In the genomic region with DNA sequence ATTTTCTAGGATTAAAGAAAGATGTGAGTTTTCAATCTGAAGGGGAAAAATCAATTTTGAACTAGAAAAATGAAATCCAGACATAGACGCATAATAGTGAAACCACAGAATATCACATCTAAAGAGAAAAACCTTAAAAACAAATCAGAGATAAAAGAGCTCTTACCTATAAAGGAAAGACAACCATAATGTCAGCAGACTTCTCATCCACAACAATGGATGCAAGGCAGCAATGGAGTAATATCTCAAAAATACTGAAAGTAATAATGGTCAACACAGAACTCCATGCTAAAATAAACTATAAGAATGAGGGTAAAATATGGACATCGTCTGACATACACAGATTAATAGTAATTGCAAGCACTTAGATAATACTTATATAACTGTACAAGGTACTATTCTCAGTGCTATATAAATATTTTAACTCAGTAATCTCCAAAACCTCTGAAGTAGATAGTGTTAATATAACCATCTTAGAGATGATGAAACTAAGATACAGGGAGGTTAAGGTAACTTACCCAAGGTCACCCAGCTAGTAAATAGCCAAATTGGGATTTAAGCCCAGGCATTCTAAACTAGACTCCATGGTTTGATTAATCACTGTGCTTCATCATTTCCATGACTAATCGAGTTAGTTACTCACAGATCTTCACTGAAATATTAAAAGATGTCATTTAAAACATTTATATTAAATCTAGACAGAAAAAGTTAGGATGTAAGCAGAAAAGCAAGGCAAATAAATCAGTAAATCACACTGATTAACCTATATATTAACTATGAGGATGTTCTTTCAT, we compare ENCODE assay signal across 15 cellular contexts.
DNase-seq lines count a peak whose midpoint lies in the region; ATAC-seq, FAIRE-seq and TF ChIP-seq lines count a peak whose summit lies in the region.
"Had no signal": no experiment of that assay in that cellular context is flagged by ENCODE, and none has a peak within 500 bp of the region (broad histone marks: within the 10 kb centered on the region; RNA-seq: fewer than 3 reads in every experiment).

No MANE protein-coding gene starts in this region.

- H3K27me3 ChIP-seq in ovary (no peaks in the 10 kb centered on the region), heart left ventricle (no peaks in the 10 kb centered on the region)
- H3K27me3 ChIP-seq: BLaER1, SJSA1 had no signal

- no peak for TF ChIP-seq EP300 in A549 (IDR thresholded peaks at IDR 0.05)
- no peak for TF ChIP-seq EP300 in ovary (IDR thresholded peaks at IDR 0.05)

- no peak overlapping the region for H3K27ac ChIP-seq in A549
- no peak overlapping the region for H3K27ac ChIP-seq in HEK293 (ENCODE audit: extremely low read depth, low read depth, low read length)
- no peak overlapping the region for H3K27ac ChIP-seq in ovary
- no peak overlapping the region for H3K27ac ChIP-seq in heart left ventricle
- H3K27ac ChIP-seq: BLaER1, PC-9, SJSA1 had no signal

- no peak for ATAC-seq in A549
- ATAC-seq in stimulated activated naive CD8-positive, alpha-beta T cell treated with anti-CD3 and anti-CD28 coated beads, Interleukin-15, Interleukin-2, amounts not matched to agents 100 U/mL and 50 U/mL, for 24 hours = no peak
- ATAC-seq in heart left ventricle = no peak
- ATAC-seq: CD8-positive, alpha-beta T cell had no signal

- no peak overlapping the region for H3K4me3 ChIP-seq in A549
- H3K4me3 ChIP-seq in HEK293 (ENCODE audit: low read depth, low read length) = no peak overlapping the region
- H3K4me3 ChIP-seq in foreskin fibroblast (ENCODE audit: low read depth in 1 of 2, low read length in 2 of 2) = no peak overlapping the region
- H3K4me3 ChIP-seq in ovary = no peak overlapping the region
- no peak overlapping the region for H3K4me3 ChIP-seq in heart left ventricle
- H3K4me3 ChIP-seq: BLaER1, PC-9, SJSA1 had no signal

- TF ChIP-seq POLR2A in A549 (IDR thresholded peaks at IDR 0.05; ENCODE audit: low read length) = no peak
- TF ChIP-seq POLR2A in ovary (IDR thresholded peaks at IDR 0.05) = no peak
- TF ChIP-seq POLR2A in heart left ventricle (IDR thresholded peaks at IDR 0.05) = no peak

- WGBS in A549 (ENCODE audit: missing lambda C conversion rate) = 32% methylated on average over 3 of the region's 3 CpGs
- 92 to 94% (median 93%) methylated on average over 3 of the region's 3 CpGs for WGBS in ovary, 3 donors
- WGBS in heart left ventricle, 4 donors = 89 to 95% (median 94%) methylated on average over 3 of the region's 3 CpGs

- no peak for TF ChIP-seq CTCF in A549 (IDR thresholded peaks at IDR 0.05)
- no peak for TF ChIP-seq CTCF in HEK293 (tag by site-specific recombination; IDR thresholded peaks at IDR 0.05)
- TF ChIP-seq CTCF in foreskin fibroblast (IDR thresholded peaks at IDR 0.05; ENCODE audit: low read depth, low read length) = no peak
- TF ChIP-seq CTCF in ovary (IDR thresholded peaks at IDR 0.05) = no peak
- no peak for TF ChIP-seq CTCF in heart left ventricle (IDR thresholded peaks at IDR 0.05)

- TF ChIP-seq RAD21 in A549 (conservative IDR thresholded peaks at IDR 0.05 in 1 of 2, IDR thresholded peaks at IDR 0.05 in 1 of 2) = no peak

- H3K4me1 ChIP-seq in A549 = no peaks in the 10 kb centered on the region
- H3K4me1 ChIP-seq in HEK293 (ENCODE audit: control insufficient read depth, insufficient read depth, low read length) = no peaks in the 10 kb centered on the region
- peaks cover 7% of the 10 kb centered on the region for H3K4me1 ChIP-seq in ovary (ENCODE audit: insufficient read depth)
- H3K4me1 ChIP-seq in heart left ventricle = peaks cover 6 to 27% (median 19%) of the 10 kb centered on the region in 12 donors

- H3K9me3 ChIP-seq in A549 = peaks cover 37% of the 10 kb centered on the region
- H3K9me3 ChIP-seq in HEK293 (ENCODE audit: control insufficient read depth, insufficient read depth, low read depth, low read length) = no peaks in the 10 kb centered on the region
- no peaks in the 10 kb centered on the region for H3K9me3 ChIP-seq in ovary
- H3K9me3 ChIP-seq in heart left ventricle = peaks cover 0 to 44% (median 15%) of the 10 kb centered on the region in 12 donors
- H3K9me3 ChIP-seq: SJSA1 had no signal

- intact Hi-C loops in ovary (cut with DNase I) (no loop called here), heart left ventricle (cut with DNase I) (loop anchor here in 2 of 10 donors (10.0 kb wide), 1 partner anchor 88 kb away; the partner anchor contains the start of gene SPTBN1 (in 2 of the 2))

- no peaks in the 10 kb centered on the region for H3K36me3 ChIP-seq in HEK293 (ENCODE audit: control insufficient read depth in 2 of 2, insufficient read depth in 1 of 2, low read length in 2 of 2)
- H3K36me3 ChIP-seq in ovary = no peaks in the 10 kb centered on the region
- no peaks in the 10 kb centered on the region for H3K36me3 ChIP-seq in heart left ventricle
- H3K36me3 ChIP-seq: BLaER1, SJSA1 had no signal

- DNase-seq in A549 (ENCODE audit: low read depth in 1 of 2, low spot score in 1 of 2) (no peak), amniotic epithelial cell (ENCODE audit: low read depth) (peak; percentile 11), foreskin fibroblast (peak; percentile 16 to 57), ovary (no peak), heart left ventricle (no peak), foreskin melanocyte (no peak)
- no peak for DNase-seq in stimulated activated naive CD8-positive, alpha-beta T cell treated with anti-CD3 and anti-CD28 coated beads, Interleukin-15, Interleukin-2, amounts not matched to agents 100 U/mL and 50 U/mL, for 24 hours
- DNase-seq: CD8-positive, alpha-beta T cell; NCI-H1417; NCI-H2081; NCI-H774; PC-9 had no signal

- POLR2A ChIA-PET in A549 (lab: Yijun Ruan, JAX) (no interaction called here), HEK293 (lab: Yijun Ruan, JAX) (no interaction called here)

- no peak overlapping the region for H3K4me2 ChIP-seq in A549
- H3K4me2 ChIP-seq: BLaER1, PC-9 had no signal

- no peak for FAIRE-seq in A549 (lab: Jason Lieb, UNC)

- CTCF ChIA-PET in A549 (lab: Yijun Ruan, JAX) = no interaction called here
- CTCF ChIA-PET in HEK293 (lab: Yijun Ruan, JAX) = no interaction called here

TF ChIP-seq in A549, 52 proteins besides CTCF, POLR2A, EP300 and RAD21:
- TF ChIP-seq HOXA7 (CRISPR knock-in tag; IDR thresholded peaks at IDR 0.05) (0 out of 2 replicates have a peak, but pooled peaks have one; percentile 44), CEBPB (IDR thresholded peaks at IDR 0.05) (no peak)

TF ChIP-seq in HEK293, 187 proteins besides CTCF, POLR2A, EP300 and RAD21:
- TF ChIP-seq SETDB1 (IDR thresholded peaks at IDR 0.05; ENCODE audit: insufficient read length, low read length) = peak; percentile 15
- no peak for TF ChIP-seq ZBTB6 (tag by site-specific recombination; IDR thresholded peaks at IDR 0.05)
- peak; percentile 14; the same call in 1 of the 2 replicates for TF ChIP-seq TRIM28 (IDR thresholded peaks at IDR 0.05; ENCODE audit: borderline replicate concordance, low read length)

Comparison
In these comparisons a context has a peak if more than half of its experiments do, and no peak if none do; other contexts are left out.
1. DNase-seq: peak in amniotic epithelial cell (single experiment) and foreskin fibroblast (2 of 2); none in A549 (0 of 2), ovary (0 of 5), stimulated activated naive CD8-positive, alpha-beta T cell treated with anti-CD3 and anti-CD28 coated beads, Interleukin-15, Interleukin-2, amounts not matched to agents 100 U/mL and 50 U/mL, for 24 hours (single experiment), heart left ventricle (0 of 5) and foreskin melanocyte (single experiment).
2. Of the 5 proteins assayed by ChIP-seq in both HEK293 and A549: peak only in HEK293: none; only in A549: HOXA7; in both: none; in neither: 4.